ENCODE assay signal across 8 cellular contexts in the genomic region with DNA sequence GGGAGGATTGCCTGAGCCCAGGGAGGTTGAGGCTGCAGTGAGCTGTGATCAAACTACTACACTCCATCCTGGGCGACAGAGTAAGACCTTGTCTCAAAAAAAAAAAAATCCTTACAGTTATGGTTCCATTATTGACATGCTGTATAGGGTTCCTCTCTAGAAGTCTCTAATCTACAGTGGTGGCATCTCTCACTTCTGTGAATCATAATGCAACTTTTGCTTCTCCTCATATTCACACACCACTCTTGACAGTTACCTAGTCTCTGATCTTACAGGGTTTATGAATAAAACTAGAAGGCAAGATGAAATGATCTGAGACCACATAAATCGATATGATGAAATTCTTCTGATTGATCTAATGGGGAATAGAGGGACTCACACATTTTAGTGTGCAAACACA. TPM values are rescaled to one million over a fixed set of nuclear protein-coding genes. Genes with fewer than 3 reads are reported as not detected.
DNase-seq lines count a peak whose midpoint lies in the region; ATAC-seq and TF ChIP-seq lines count a peak whose summit lies in the region.

No MANE protein-coding gene starts in this region.

- intact Hi-C loops in vagina (cut with DNase I): no loop called here

- H3K9me3 ChIP-seq in vagina: no peaks in the 10 kb centered on the region

- TF ChIP-seq POLR2A in vagina (IDR thresholded peaks at IDR 0.05): no peak

- H3K9me3 Mint-ChIP-seq in memory B cell: no peaks in the 10 kb centered on the region

- no peak overlapping the region for H3K4me3 ChIP-seq in vagina

- no peak for TF ChIP-seq CTCF in vagina (IDR thresholded peaks at IDR 0.05)

- no peak overlapping the region for H3K27ac ChIP-seq in vagina

- ATAC-seq in GM18511 (IDR thresholded peaks at IDR 0.05; ENCODE audit: unreplicated experiment) (peak; percentile 78), GM21529 (IDR thresholded peaks at IDR 0.05; ENCODE audit: unreplicated experiment) (peak; percentile 59), HG03565 (IDR thresholded peaks at IDR 0.05; ENCODE audit: unreplicated experiment) (peak; percentile 72), memory B cell (ENCODE audit: low read depth) (no peak), left lobe of liver (no peak)

- peaks cover 3% of the 10 kb centered on the region for H3K36me3 Mint-ChIP-seq in memory B cell

- H3K27me3 ChIP-seq in vagina: no peaks in the 10 kb centered on the region

- H3K4me1 Mint-ChIP-seq in memory B cell: peaks cover 24% of the 10 kb centered on the region

- DNase-seq in memory B cell (ENCODE audit: low spot score in 2 of 2) (no peak), left lobe of liver (ENCODE audit: low spot score) (no peak), NCI-H1417 (lab: John Stamatoyannopoulos, UW) (no peak), midbrain (lab: John Stamatoyannopoulos, UW) (no peak), vagina (ENCODE audit: extremely low spot score in 2 of 2) (no peak)

- no peaks in the 10 kb centered on the region for H3K27me3 Mint-ChIP-seq in memory B cell

- peak overlapping the region; percentile 69 for H3K4me3 Mint-ChIP-seq in memory B cell

- no peaks in the 10 kb centered on the region for H3K36me3 ChIP-seq in vagina

- H3K27ac Mint-ChIP-seq in memory B cell: peak overlapping the region; percentile 92

- peaks cover 5% of the 10 kb centered on the region for H3K4me1 ChIP-seq in vagina

RNA-seq across cellular contexts. Expression of gene DOCK11, which starts 40.6 kb away (rescaled TPM):
- total RNA-seq in left lobe of liver (2.1 TPM), vagina (20.6 TPM)

Comparison
In these comparisons a context has a peak if more than half of its experiments do, and no peak if none do; other contexts are left out.
1. ATAC-seq: peak in GM18511 (single experiment), GM21529 (single experiment) and HG03565 (single experiment); none in memory B cell (single experiment) and left lobe of liver (single experiment).